Comparison of ENCODE assay signal across 1 cellular context in genomic region chr10:35423505-35424306, GRCh38.
TF ChIP-seq lines count a peak whose summit lies in the region.

No MANE protein-coding gene starts in this region.

TF ChIP-seq in GM23338, 12 proteins besides CTCF, POLR2A, EP300 and RAD21 (continued from another document):
- TF ChIP-seq ZNF462 (CRISPR knock-in tag; IDR thresholded peaks at IDR 0.05) (no peak), ETS1 (IDR thresholded peaks at IDR 0.05) (no peak)
